In genomic region chr3:195849322-195850074, GRCh38 we compare ENCODE assay signal across 11 cellular contexts. TPM values are rescaled to one million over a fixed set of nuclear protein-coding genes. Genes with fewer than 3 reads are reported as not detected.
DNase-seq lines count a peak whose midpoint lies in the region; ATAC-seq and TF ChIP-seq lines count a peak whose summit lies in the region.
"Had no signal": no experiment of that assay in that cellular context is flagged by ENCODE, and none has a peak within 500 bp of the region (broad histone marks: within the 10 kb centered on the region; RNA-seq: fewer than 3 reads in every experiment).

No MANE protein-coding gene starts in this region.

- DNase-seq in left ventricle myocardium inferior: no peak
- DNase-seq in right atrium auricular region (ENCODE audit: low spot score): no peak
- DNase-seq in NCI-H82 (lab: John Stamatoyannopoulos, UW): peak; percentile 78
- DNase-seq in left ventricle myocardium superior: peak; percentile 17
- DNase-seq in upper lobe of right lung: no peak
- DNase-seq in NCI-H2029 treated with DMSO at 0.1 percent for 48 hours (lab: John Stamatoyannopoulos, UW): no peak
- no peak for DNase-seq in activated CD4-positive, alpha-beta T cell treated with anti-CD3 and anti-CD28 coated beads, Interleukin-2, amount 10 ng/mL, durations not matched to agents 7 days and 5 days
- no peak for DNase-seq in activated effector memory CD4-positive, alpha-beta T cell treated with Interleukin-2 at 50 U/mL for 16 hours
- DNase-seq: natural killer cell, T-helper 9 cell had no signal

- no peaks in the 10 kb centered on the region for H3K36me3 ChIP-seq in left ventricle myocardium inferior
- H3K36me3 ChIP-seq in right atrium auricular region: no peaks in the 10 kb centered on the region
- no peaks in the 10 kb centered on the region for H3K36me3 ChIP-seq in upper lobe of right lung

- peak; percentile 8 for ATAC-seq in left ventricle myocardium superior
- ATAC-seq in upper lobe of right lung: peak; percentile 4

- H3K4me1 ChIP-seq in left ventricle myocardium inferior: peaks cover 5% of the 10 kb centered on the region
- peaks cover 0 to 3% of the 10 kb centered on the region in 2 donors for H3K4me1 ChIP-seq in right atrium auricular region
- peaks cover under 1% of the 10 kb centered on the region for H3K4me1 ChIP-seq in upper lobe of right lung

- H3K4me3 ChIP-seq in left ventricle myocardium inferior: no peak overlapping the region
- no peak overlapping the region for H3K4me3 ChIP-seq in right atrium auricular region
- H3K4me3 ChIP-seq in upper lobe of right lung: no peak overlapping the region

- H3K27ac ChIP-seq in left ventricle myocardium inferior (replicated peaks) (no peak overlapping the region), right atrium auricular region (no peak overlapping the region), upper lobe of right lung (no peak overlapping the region)

- TF ChIP-seq CTCF in left ventricle myocardium inferior (IDR thresholded peaks at IDR 0.05; ENCODE audit: borderline replicate concordance): peak; percentile 17
- TF ChIP-seq CTCF in right atrium auricular region (IDR thresholded peaks at IDR 0.05): peak in 1 of 2 donors; percentile 34
- peak; percentile 7 for TF ChIP-seq CTCF in upper lobe of right lung (IDR thresholded peaks at IDR 0.05)

- intact Hi-C loops in left ventricle myocardium inferior (cut with micrococcal nuclease): no loop called here
- intact Hi-C loops in left ventricle myocardium superior (cut with micrococcal nuclease): no loop called here
- intact Hi-C loops in upper lobe of right lung (cut with DNase I): no loop called here

- H3K4me1 Mint-ChIP-seq in activated CD4-positive, alpha-beta T cell treated with anti-CD3 and anti-CD28 coated beads, Interleukin-2, amount 10 ng/mL, durations not matched to agents 7 days and 5 days: peaks cover 15% of the 10 kb centered on the region

- CTCF ChIA-PET in activated CD4-positive, alpha-beta T cell treated with anti-CD3 and anti-CD28 coated beads, Interleukin-2, amount 10 ng/mL, durations not matched to agents 7 days and 5 days (lab: Charles Lee): interaction anchor here (0.6 to 3.0 kb wide), 30 partner anchors 9 to 665 kb away, joined by 3 to 27 read pairs (median 6); partner anchors contain the start of genes TNK2 and XXYLT1

- H3K27me3 Mint-ChIP-seq in activated CD4-positive, alpha-beta T cell treated with anti-CD3 and anti-CD28 coated beads, Interleukin-2, amount 10 ng/mL, durations not matched to agents 7 days and 5 days: peaks cover 3% of the 10 kb centered on the region

- no peaks in the 10 kb centered on the region for H3K9me3 Mint-ChIP-seq in activated CD4-positive, alpha-beta T cell treated with anti-CD3 and anti-CD28 coated beads, Interleukin-2, amount 10 ng/mL, durations not matched to agents 7 days and 5 days
- H3K9me3 Mint-ChIP-seq: CD4-positive, alpha-beta memory T cell; natural killer cell had no signal

- no peaks in the 10 kb centered on the region for H3K36me3 Mint-ChIP-seq in activated CD4-positive, alpha-beta T cell treated with anti-CD3 and anti-CD28 coated beads, Interleukin-2, amount 10 ng/mL, durations not matched to agents 7 days and 5 days (ENCODE audit: low read depth)
- H3K36me3 Mint-ChIP-seq: CD4-positive, alpha-beta memory T cell; natural killer cell had no signal

- H3K27me3 ChIP-seq in left ventricle myocardium inferior (ENCODE audit: low read depth) (peaks cover 18% of the 10 kb centered on the region), right atrium auricular region (no peaks in the 10 kb centered on the region), upper lobe of right lung (no peaks in the 10 kb centered on the region)

- H3K9me3 ChIP-seq in left ventricle myocardium inferior (replicated peaks) (no peaks in the 10 kb centered on the region), right atrium auricular region (no peaks in the 10 kb centered on the region), upper lobe of right lung (no peaks in the 10 kb centered on the region)

- H3K4me3 Mint-ChIP-seq in activated CD4-positive, alpha-beta T cell treated with anti-CD3 and anti-CD28 coated beads, Interleukin-2, amount 10 ng/mL, durations not matched to agents 7 days and 5 days: no peak overlapping the region
- H3K4me3 Mint-ChIP-seq: natural killer cell had no signal

- H3K27ac Mint-ChIP-seq in activated CD4-positive, alpha-beta T cell treated with anti-CD3 and anti-CD28 coated beads, Interleukin-2, amount 10 ng/mL, durations not matched to agents 7 days and 5 days: no peak overlapping the region
- H3K27ac Mint-ChIP-seq: CD4-positive, alpha-beta memory T cell; natural killer cell had no signal

- POLR2A ChIA-PET in activated CD4-positive, alpha-beta T cell treated with anti-CD3 and anti-CD28 coated beads, Interleukin-2, amount 10 ng/mL, durations not matched to agents 7 days and 5 days (lab: Charles Lee): no interaction called here

RNA-seq across cellular contexts. Expression of gene MUC4, which starts 37.8 kb away (rescaled TPM):
- total RNA-seq in left ventricle myocardium inferior (0.11 TPM), right atrium auricular region (under 1 TPM in 1 of 2 donors, not detected in 1; 0.12 TPM), left ventricle myocardium superior (not detected), upper lobe of right lung (1.1 TPM)
- under 1 TPM; under 0.01 to 0.15 TPM for total RNA-seq in activated CD4-positive, alpha-beta T cell treated with anti-CD3 and anti-CD28 coated beads, Interleukin-2, amount 10 ng/mL, durations not matched to agents 7 days and 5 days
- total RNA-seq: CD4-positive, alpha-beta memory T cell had no signal

RNA-seq across cellular contexts. Expression of gene TNK2, which starts 58.9 kb away (rescaled TPM):
- total RNA-seq in left ventricle myocardium inferior (33.2 TPM), right atrium auricular region (10 to 100 TPM; 26.5 to 38.6 TPM), left ventricle myocardium superior (28.9 TPM), upper lobe of right lung (58.8 TPM)
- 100 to 1,000 TPM; 121 to 136 TPM for total RNA-seq in activated CD4-positive, alpha-beta T cell treated with anti-CD3 and anti-CD28 coated beads, Interleukin-2, amount 10 ng/mL, durations not matched to agents 7 days and 5 days

Comparison
In these comparisons a context has a peak if more than half of its experiments do, and no peak if none do; other contexts are left out.
1. DNase-seq: peak in NCI-H82 (single experiment) and left ventricle myocardium superior (single experiment); none in left ventricle myocardium inferior (single experiment), right atrium auricular region (single experiment), upper lobe of right lung (single experiment), NCI-H2029 treated with DMSO at 0.1 percent for 48 hours (single experiment), activated CD4-positive, alpha-beta T cell treated with anti-CD3 and anti-CD28 coated beads, Interleukin-2, amount 10 ng/mL, durations not matched to agents 7 days and 5 days (single experiment) and activated effector memory CD4-positive, alpha-beta T cell treated with Interleukin-2 at 50 U/mL for 16 hours (single experiment).